In the genomic region with DNA sequence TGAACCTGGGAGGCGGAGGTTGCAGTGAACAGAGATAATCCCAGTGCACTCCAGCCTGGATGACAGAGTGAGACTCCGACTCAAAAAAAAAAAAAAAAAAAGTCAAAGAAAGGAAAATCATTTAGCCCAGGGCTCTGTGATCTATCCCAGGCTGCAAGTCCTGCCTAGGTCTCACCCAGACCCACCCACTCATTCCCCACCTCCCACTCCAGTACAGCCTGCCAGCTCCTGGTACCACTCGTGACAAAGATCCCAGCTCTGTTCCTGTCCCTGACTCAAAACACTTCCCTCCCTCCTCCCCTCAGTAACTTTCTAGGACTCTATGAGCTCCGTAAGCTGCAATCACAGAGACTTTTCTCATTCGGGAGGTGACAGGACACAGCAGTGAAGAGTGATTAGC, we compare ENCODE assay signal across 20 cellular contexts. TPM values are rescaled to one million over a fixed set of nuclear protein-coding genes. Genes with fewer than 3 reads are reported as not detected.
DNase-seq lines count a peak whose midpoint lies in the region; TF ChIP-seq lines count a peak whose summit lies in the region.
"Had no signal": no experiment of that assay in that cellular context is flagged by ENCODE, and none has a peak within 500 bp of the region (broad histone marks: within the 10 kb centered on the region; RNA-seq: fewer than 3 reads in every experiment).

No MANE protein-coding gene starts in this region.

- H3K27me3 Mint-ChIP-seq in nephron (ENCODE audit: low read depth) = peaks cover 3% of the 10 kb centered on the region

- peak overlapping the region; percentile 72 to 76 (median 74) for H3K27ac Mint-ChIP-seq in nephron
- H3K27ac Mint-ChIP-seq: activated CD4-positive, alpha-beta T cell treated with anti-CD3 and anti-CD28 coated beads for 36 hours; activated naive CD4-positive, alpha-beta T cell treated with anti-CD3 and anti-CD28 coated beads for 36 hours; CD8-positive, alpha-beta T cell; stimulated activated effector memory CD8-positive, alpha-beta T cell treated with anti-CD3 and anti-CD28 coated beads, Interleukin-12 subunit alpha, Interleukin-12 subunit beta, amount 100 ng/mL, for 72 hours; T-helper 17 cell had no signal

- intact Hi-C loops in cardiac septum (cut with DNase I) = no loop called here

- H3K4me1 ChIP-seq in right atrium auricular region = peaks cover 0 to 84% of the 10 kb centered on the region in 2 donors

- peaks cover 18% of the 10 kb centered on the region for H3K36me3 ChIP-seq in right atrium auricular region

- H3K9me3 ChIP-seq in right atrium auricular region = no peaks in the 10 kb centered on the region
- H3K9me3 ChIP-seq: upper lobe of right lung had no signal

- no peak for DNase-seq in right atrium auricular region (ENCODE audit: low spot score)
- DNase-seq in cardiac septum (ENCODE audit: low spot score) = no peak
- DNase-seq in activated CD4-positive, alpha-beta T cell treated with anti-CD3 and anti-CD28 coated beads for 1 hour = no peak
- no peak for DNase-seq in DMS53 (lab: John Stamatoyannopoulos, UW)
- DNase-seq in D341Med (ENCODE audit: low spot score) = no peak
- DNase-seq in NCI-H1930 (lab: John Stamatoyannopoulos, UW) = no peak
- DNase-seq: ACHN; activated CD8-positive, alpha-beta memory T cell treated with anti-CD3 and anti-CD28 coated beads, Interleukin-2, amount 50 U/mL, for 48 hours; activated naive CD4-positive, alpha-beta T cell treated with anti-CD3 and anti-CD28 coated beads for 36 hours; CD8-positive, alpha-beta T cell; NCI-H1105 treated with DMSO at 0.1 percent for 48 hours; NCI-H345; SHP77 treated with DMSO at 0.1 percent for 48 hours; T-helper 17 cell; upper lobe of right lung had no signal

- peak overlapping the region; percentile 45 to 82 for H3K27ac ChIP-seq in right atrium auricular region
- peak overlapping the region; percentile 32 for H3K27ac ChIP-seq in cingulate gyrus (ENCODE audit: low read depth, low read length)
- H3K27ac ChIP-seq: KMS-11, upper lobe of right lung had no signal

- no peak overlapping the region for H3K4me3 ChIP-seq in right atrium auricular region
- H3K4me3 ChIP-seq: upper lobe of right lung had no signal

- H3K4me3 Mint-ChIP-seq in nephron = peak overlapping the region in 1 of 3 experiments; percentile 24
- H3K4me3 Mint-ChIP-seq: activated CD4-positive, alpha-beta T cell treated with anti-CD3 and anti-CD28 coated beads for 36 hours; activated naive CD4-positive, alpha-beta T cell treated with anti-CD3 and anti-CD28 coated beads for 36 hours; CD8-positive, alpha-beta T cell; stimulated activated effector memory CD8-positive, alpha-beta T cell treated with anti-CD3 and anti-CD28 coated beads, Interleukin-12 subunit alpha, Interleukin-12 subunit beta, amount 100 ng/mL, for 72 hours; T-helper 17 cell had no signal

- peaks cover 16% of the 10 kb centered on the region for H3K36me3 Mint-ChIP-seq in nephron (ENCODE audit: low read depth)
- H3K36me3 Mint-ChIP-seq: CD8-positive, alpha-beta T cell; stimulated activated effector memory CD8-positive, alpha-beta T cell treated with anti-CD3 and anti-CD28 coated beads, Interleukin-12 subunit alpha, Interleukin-12 subunit beta, amount 100 ng/mL, for 72 hours had no signal

- no peaks in the 10 kb centered on the region for H3K9me3 Mint-ChIP-seq in nephron
- H3K9me3 Mint-ChIP-seq: activated naive CD4-positive, alpha-beta T cell treated with anti-CD3 and anti-CD28 coated beads for 36 hours; stimulated activated effector memory CD8-positive, alpha-beta T cell treated with anti-CD3 and anti-CD28 coated beads, Interleukin-12 subunit alpha, Interleukin-12 subunit beta, amount 100 ng/mL, for 72 hours had no signal

- H3K4me1 Mint-ChIP-seq in nephron = peaks cover 91% of the 10 kb centered on the region

- no peak for TF ChIP-seq CTCF in right atrium auricular region (IDR thresholded peaks at IDR 0.05)
- no peak for TF ChIP-seq CTCF in nephron (IDR thresholded peaks at IDR 0.05; ENCODE audit: unreplicated experiment in 3 of 3)

- no peaks in the 10 kb centered on the region for H3K27me3 ChIP-seq in right atrium auricular region
- H3K27me3 ChIP-seq: upper lobe of right lung had no signal

RNA-seq across cellular contexts. Expression of a gene that starts 28.0 kb away (rescaled TPM):
- total RNA-seq in right atrium auricular region (10 to 100 TPM; 24.1 to 35.3 TPM), cardiac septum (59.6 TPM)
